ENCODE assay signal across 1 cellular context in the genomic region with DNA sequence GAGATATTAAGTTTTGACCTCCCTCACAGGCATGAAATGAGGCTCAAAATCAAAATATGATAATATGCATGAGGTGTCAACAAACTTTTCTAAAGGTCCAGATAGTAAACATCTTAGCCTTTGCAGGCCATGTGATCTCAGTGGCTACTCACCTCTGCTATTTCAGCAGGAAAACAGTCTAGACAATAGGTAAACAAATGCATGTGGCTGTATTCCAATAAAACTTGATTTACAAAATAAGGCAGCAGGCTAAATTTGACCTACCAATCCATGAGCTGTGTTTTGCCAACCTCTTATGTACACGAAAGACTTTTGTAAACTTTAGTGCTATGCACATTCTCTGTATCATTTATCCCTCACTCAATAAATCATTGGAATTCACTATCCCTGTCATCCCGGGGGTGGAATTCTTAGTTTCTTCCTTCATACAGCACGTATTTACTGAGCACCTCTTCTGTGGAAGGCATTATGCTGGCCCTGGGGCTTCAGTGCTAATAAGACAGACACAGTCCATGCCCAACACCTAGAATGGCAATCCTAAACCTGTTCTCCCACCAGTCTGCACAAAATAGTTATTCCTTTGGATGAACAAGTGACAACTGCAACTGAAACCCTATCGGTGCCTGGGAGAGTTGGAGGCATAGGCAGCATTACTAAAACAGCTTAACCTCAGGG.
TF ChIP-seq lines count a peak whose summit lies in the region.

No MANE protein-coding gene starts in this region.

TF ChIP-seq in GM23338, 12 proteins besides CTCF, POLR2A, EP300 and RAD21 (continued from another document):
- TF ChIP-seq REST (IDR thresholded peaks at IDR 0.05; ENCODE audit: unreplicated experiment) (no peak), JUNB (IDR thresholded peaks at IDR 0.05; ENCODE audit: unreplicated experiment) (no peak), ZNF462 (CRISPR knock-in tag; IDR thresholded peaks at IDR 0.05) (no peak), ZNF331 (CRISPR knock-in tag; IDR thresholded peaks at IDR 0.05; ENCODE audit: low read depth) (no peak), NANOG (IDR thresholded peaks at IDR 0.05; ENCODE audit: borderline replicate concordance) (no peak)
TF ChIP-seq in GM23338: peak in this region for 0.
